20 cellular contexts compared by ENCODE assay signal in genomic region chr10:124576526-124577420, GRCh38.
"Had no signal": no experiment of that assay in that cellular context is flagged by ENCODE, and none has a peak within 500 bp of the region (broad histone marks: within the 10 kb centered on the region; RNA-seq: fewer than 3 reads in every experiment).

No MANE protein-coding gene starts in this region.

- ATAC-seq: left colon; stimulated activated naive B cell treated with anti-CD40 and anti-IgM and Interleukin-4, amounts not matched to agents 10 μg/mL and 1 μg/mL and 100 μg/mL, for 72 hours; stimulated activated naive CD8-positive, alpha-beta T cell treated with anti-CD3 and anti-CD28 coated beads, Interleukin-15, amount 100 ng/mL, for 72 hours had no signal

- DNase-seq: effector CD4-positive, alpha-beta T cell; immature natural killer cell; left colon; occipital lobe; psoas muscle; retina; stimulated activated CD4-positive, alpha-beta T cell treated with anti-CD3 and anti-CD28 coated beads, Interleukin-2, amount 100 ng/mL, for 24 hours; stimulated activated CD4-positive, alpha-beta T cell treated with anti-CD3 and anti-CD28 coated beads, Interleukin-4, amount 100 ng/mL, for 4 hours; stimulated activated naive B cell treated with anti-CD40 and anti-IgM and Interleukin-4, amounts not matched to agents 10 μg/mL and 1 μg/mL and 100 μg/mL, for 72 hours; stimulated activated naive CD8-positive, alpha-beta T cell treated with anti-CD3 and anti-CD28 coated beads, Interleukin-15, amount 100 ng/mL, for 72 hours; testis; upper lobe of right lung had no signal

- H3K27ac ChIP-seq: coronary artery, neural progenitor cell, parathyroid adenoma, psoas muscle, right lobe of liver, testis, tibial nerve, upper lobe of right lung, vagina had no signal

- H3K27me3 ChIP-seq: neural progenitor cell, right lobe of liver, testis, tibial nerve, upper lobe of right lung, vagina had no signal

- H3K4me3 ChIP-seq: coronary artery, neural progenitor cell, psoas muscle, right lobe of liver, testis, tibial nerve, upper lobe of right lung, vagina had no signal

- H3K4me1 ChIP-seq: neural progenitor cell, parathyroid adenoma, psoas muscle, right lobe of liver, testis, tibial nerve, upper lobe of right lung had no signal

- FAIRE-seq: frontal cortex, keratinocyte had no signal

- H3K36me3 ChIP-seq: neural progenitor cell, right lobe of liver, tibial nerve, upper lobe of right lung, vagina had no signal

- H3K9me3 ChIP-seq: right lobe of liver, testis, upper lobe of right lung, vagina had no signal

- H3K9ac ChIP-seq: neural progenitor cell, parathyroid adenoma had no signal
